9 cellular contexts compared by ENCODE assay signal in genomic region chr5:173581408-173582197, GRCh38. TPM values are rescaled to one million over a fixed set of nuclear protein-coding genes. Genes with fewer than 3 reads are reported as not detected.
DNase-seq lines count a peak whose midpoint lies in the region; ATAC-seq and TF ChIP-seq lines count a peak whose summit lies in the region.
"Had no signal": no experiment of that assay in that cellular context is flagged by ENCODE, and none has a peak within 500 bp of the region (broad histone marks: within the 10 kb centered on the region; RNA-seq: fewer than 3 reads in every experiment).

No MANE protein-coding gene starts in this region.

- H3K4me3 ChIP-seq in WI38 (ENCODE audit: low read depth, low read length): no peak overlapping the region

- DNase-seq in COR-L47 (lab: John Stamatoyannopoulos, UW): peak; percentile 32
- DNase-seq in effector CD4-positive, alpha-beta T cell: peak; percentile 16
- peak; percentile 81 for DNase-seq in neural crest cell (ENCODE audit: low read depth, low spot score)
- no peak for DNase-seq in NCI-H2107 treated with DMSO at 0.1 percent for 48 hours (lab: John Stamatoyannopoulos, UW; ENCODE audit: unreplicated experiment)
- DNase-seq in NCI-H2029 (lab: John Stamatoyannopoulos, UW): no peak
- DNase-seq in NCI-H187 (lab: John Stamatoyannopoulos, UW): no peak

- H3K27ac Mint-ChIP-seq in neural crest cell (ENCODE audit: unreplicated experiment): no peak overlapping the region
- H3K27ac Mint-ChIP-seq: IgD-negative memory B cell had no signal

- peaks cover 15% of the 10 kb centered on the region for H3K4me1 Mint-ChIP-seq in neural crest cell
- H3K4me1 Mint-ChIP-seq: IgD-negative memory B cell had no signal

- ATAC-seq in HG03342 (IDR thresholded peaks at IDR 0.05; ENCODE audit: unreplicated experiment): peak; percentile 46

- peaks cover 2% of the 10 kb centered on the region for H3K27me3 Mint-ChIP-seq in neural crest cell (ENCODE audit: low read depth)

- TF ChIP-seq CTCF in WI38 (IDR thresholded peaks at IDR 0.05; ENCODE audit: low read depth, low read length) (peak; percentile 69), neural crest cell (conservative IDR thresholded peaks at IDR 0.05) (peak; percentile 80)

- H3K9me3 Mint-ChIP-seq in neural crest cell: peaks cover 10% of the 10 kb centered on the region

- no peak overlapping the region for H3K4me3 Mint-ChIP-seq in neural crest cell

- peaks cover 13% of the 10 kb centered on the region for H3K36me3 Mint-ChIP-seq in neural crest cell (ENCODE audit: low read depth)
- H3K36me3 Mint-ChIP-seq: IgD-negative memory B cell had no signal

RNA-seq across cellular contexts. Expression of gene BOD1, which starts 34.8 kb away (rescaled TPM):
- 121 and 126 TPM in 2 replicates for total RNA-seq in neural crest cell

Comparison
In these comparisons a context has a peak if more than half of its experiments do, and no peak if none do; other contexts are left out.
1. DNase-seq: peak in COR-L47 (single experiment), effector CD4-positive, alpha-beta T cell (single experiment) and neural crest cell (single experiment); none in NCI-H2107 treated with DMSO at 0.1 percent for 48 hours (single experiment), NCI-H2029 (single experiment) and NCI-H187 (0 of 2).